In genomic region chr1:24201941-24202440, GRCh38 we compare ENCODE assay signal across 8 cellular contexts. TPM values are rescaled to one million over a fixed set of nuclear protein-coding genes. Genes with fewer than 3 reads are reported as not detected.
DNase-seq lines count a peak whose midpoint lies in the region; ATAC-seq and TF ChIP-seq lines count a peak whose summit lies in the region.

No MANE protein-coding gene starts in this region.

- POLR2A ChIA-PET in RWPE1 (lab: Yijun Ruan, JAX; ENCODE audit: low non-redundant PET), result interaction anchor here (0.5 to 1.0 kb wide), 3 partner anchors 115 to 163 kb away, joined by 3 read pairs; no protein-coding TSS in a partner anchor

- peak overlapping the region; percentile 75 for H3K27ac ChIP-seq in RWPE1

- no peak overlapping the region for H3K4me3 Mint-ChIP-seq in osteocyte (ENCODE audit: unreplicated experiment)

- peak; percentile 31 to 39 for ATAC-seq in activated naive CD4-positive, alpha-beta T cell treated with anti-CD3 and anti-CD28 coated beads, Interleukin-2, amount 50 U/mL, for 72 hours
- ATAC-seq in HG03432 (IDR thresholded peaks at IDR 0.05; ENCODE audit: unreplicated experiment) (no peak), GM18519 (IDR thresholded peaks at IDR 0.05; ENCODE audit: low FRiP score, unreplicated experiment) (no peak)

- no peaks in the 10 kb centered on the region for H3K27me3 Mint-ChIP-seq in osteocyte (ENCODE audit: unreplicated experiment)

- CTCF ChIA-PET in RWPE1 (lab: Yijun Ruan, JAX), result interaction anchor here (0.5 to 5.7 kb wide), 33 partner anchors 9 to 433 kb away, joined by 3 to 150 read pairs (median 3); partner anchors contain the start of genes GRHL3 and NIPAL3

- TF ChIP-seq CTCF in RWPE1 (conservative IDR thresholded peaks at IDR 0.05; ENCODE audit: low read depth) (peak; percentile 73), osteocyte (IDR thresholded peaks at IDR 0.05) (peak; percentile 86)

- peak; percentile 89 for DNase-seq in DMS153 (lab: John Stamatoyannopoulos, UW)
- peak; percentile 12 for DNase-seq in KG1 (lab: John Stamatoyannopoulos, UW)
- DNase-seq in RWPE1 (ENCODE audit: low spot score), result peak; percentile 74
- peak in 1 of 2 donors; percentile 67 for DNase-seq in activated naive CD4-positive, alpha-beta T cell treated with anti-CD3 and anti-CD28 coated beads, Interleukin-2, amount 50 U/mL, for 72 hours (ENCODE audit: low spot score in 2 of 2)
- DNase-seq in glomerular endothelial cell (ENCODE audit: extremely low read depth, low read depth, low spot score), result peak; percentile 55
- peak; percentile 92 for DNase-seq in osteocyte (ENCODE audit: extremely low spot score, unreplicated experiment)

- H3K4me1 Mint-ChIP-seq in osteocyte (ENCODE audit: unreplicated experiment), result peaks cover 9% of the 10 kb centered on the region

- H3K27ac Mint-ChIP-seq in activated naive CD4-positive, alpha-beta T cell treated with anti-CD3 and anti-CD28 coated beads, Interleukin-2, amount 50 U/mL, for 72 hours, result no peak overlapping the region
- peak overlapping the region; percentile 68 for H3K27ac Mint-ChIP-seq in osteocyte (ENCODE audit: unreplicated experiment)

- no peaks in the 10 kb centered on the region for H3K36me3 Mint-ChIP-seq in activated naive CD4-positive, alpha-beta T cell treated with anti-CD3 and anti-CD28 coated beads, Interleukin-2, amount 50 U/mL, for 72 hours
- H3K36me3 Mint-ChIP-seq in osteocyte (ENCODE audit: unreplicated experiment), result no peaks in the 10 kb centered on the region

- H3K9me3 Mint-ChIP-seq in activated naive CD4-positive, alpha-beta T cell treated with anti-CD3 and anti-CD28 coated beads, Interleukin-2, amount 50 U/mL, for 72 hours, result no peaks in the 10 kb centered on the region
- no peaks in the 10 kb centered on the region for H3K9me3 Mint-ChIP-seq in osteocyte (ENCODE audit: unreplicated experiment)

RNA-seq across cellular contexts. Expression of gene IFNLR1, which starts 14.9 kb away (rescaled TPM):
- 1 to 10 TPM; 5.0 to 6.3 TPM for total RNA-seq in activated naive CD4-positive, alpha-beta T cell treated with anti-CD3 and anti-CD28 coated beads, Interleukin-2, amount 50 U/mL, for 72 hours
- 0.39 and 0.41 TPM in 2 replicates for total RNA-seq in glomerular endothelial cell
- total RNA-seq in osteocyte, result 0.16 TPM in 1 of 2 replicates, not detected in the other

RNA-seq across cellular contexts. Expression of gene IL22RA1, which starts 59.1 kb away (rescaled TPM):
- total RNA-seq in activated naive CD4-positive, alpha-beta T cell treated with anti-CD3 and anti-CD28 coated beads, Interleukin-2, amount 50 U/mL, for 72 hours, result not detected
- total RNA-seq in glomerular endothelial cell (not detected in 2 replicates), osteocyte (not detected in 2 replicates)

Comparison
In these comparisons a context has a peak if more than half of its experiments do, and no peak if none do; other contexts are left out.
1. ATAC-seq: peak in activated naive CD4-positive, alpha-beta T cell treated with anti-CD3 and anti-CD28 coated beads, Interleukin-2, amount 50 U/mL, for 72 hours (2 of 2); none in HG03432 (single experiment) and GM18519 (single experiment).